ENCODE assay signal across 20 cellular contexts in genomic region chr11:110454609-110455008, GRCh38. TPM values are rescaled to one million over a fixed set of nuclear protein-coding genes. Genes with fewer than 3 reads are reported as not detected.
DNase-seq lines count a peak whose midpoint lies in the region; ATAC-seq and TF ChIP-seq lines count a peak whose summit lies in the region.
"Had no signal": no experiment of that assay in that cellular context is flagged by ENCODE, and none has a peak within 500 bp of the region (broad histone marks: within the 10 kb centered on the region; RNA-seq: fewer than 3 reads in every experiment).

No MANE protein-coding gene starts in this region.

- intact Hi-C loops in activated naive CD4-positive, alpha-beta T cell treated with anti-CD3 and anti-CD28 coated beads for 36 hours (cut with micrococcal nuclease) = loop anchor here (5.0 kb wide), 1 partner anchor 258 kb away; the partner anchor contains the start of gene ARHGAP20
- intact Hi-C loops in left lung (cut with DNase I) = no loop called here

- no peak for TF ChIP-seq CTCF in left lung (IDR thresholded peaks at IDR 0.05)

- peaks cover 0 to under 1% of the 10 kb centered on the region in 2 donors for H3K36me3 ChIP-seq in left lung

- H3K4me3 ChIP-seq in left lung = no peak overlapping the region

- H3K4me1 ChIP-seq in left lung = no peaks in the 10 kb centered on the region

- no peaks in the 10 kb centered on the region for H3K9me3 Mint-ChIP-seq in activated naive CD4-positive, alpha-beta T cell treated with anti-CD3 and anti-CD28 coated beads, Interleukin-2, amount 50 U/mL, for 72 hours
- no peaks in the 10 kb centered on the region for H3K9me3 Mint-ChIP-seq in activated naive CD4-positive, alpha-beta T cell treated with anti-CD3 and anti-CD28 coated beads for 36 hours
- H3K9me3 Mint-ChIP-seq: CD8-positive, alpha-beta T cell; effector memory CD8-positive, alpha-beta T cell; IgD-negative memory B cell had no signal

- H3K9me3 ChIP-seq in left lung = no peaks in the 10 kb centered on the region

- DNase-seq in activated naive CD4-positive, alpha-beta T cell treated with anti-CD3 and anti-CD28 coated beads, Interleukin-2, amount 50 U/mL, for 72 hours (ENCODE audit: low spot score in 2 of 2) = no peak
- no peak for DNase-seq in activated naive CD4-positive, alpha-beta T cell treated with anti-CD3 and anti-CD28 coated beads for 36 hours
- DNase-seq in stimulated activated naive CD8-positive, alpha-beta T cell treated with anti-CD3 and anti-CD28 coated beads, Interleukin-15, Interleukin-2, amounts not matched to agents 100 U/mL and 50 U/mL, for 24 hours = no peak
- DNase-seq in NCI-H345 treated with DMSO at 0.1 percent for 48 hours (lab: John Stamatoyannopoulos, UW; ENCODE audit: unreplicated experiment) (no peak), left lung (no peak), HuH-7 (ENCODE audit: low spot score) (no peak)
- DNase-seq: activated CD4-positive, alpha-beta T cell treated with anti-CD3 and anti-CD28 coated beads, Interleukin-2, amount 10 ng/mL, durations not matched to agents 7 days and 5 days; anterior cingulate cortex; CD8-positive, alpha-beta T cell; effector memory CD8-positive, alpha-beta T cell; hypothalamus; kidney glomerular epithelial cell; MV-4-11; PC-3; retina; stimulated activated CD4-positive, alpha-beta T cell treated with anti-CD3 and anti-CD28 coated beads, Interleukin-15, amount 100 ng/mL, for 24 hours had no signal

- ATAC-seq in activated naive CD4-positive, alpha-beta T cell treated with anti-CD3 and anti-CD28 coated beads, Interleukin-2, amount 50 U/mL, for 72 hours = peak; percentile 76 to 78
- peak; percentile 63 for ATAC-seq in GM21717 (IDR thresholded peaks at IDR 0.05; ENCODE audit: unreplicated experiment)
- ATAC-seq in HG03103 (IDR thresholded peaks at IDR 0.05; ENCODE audit: low read depth, unreplicated experiment) = peak; percentile 42
- peak; percentile 73 for ATAC-seq in stimulated activated naive CD8-positive, alpha-beta T cell treated with anti-CD3 and anti-CD28 coated beads, Interleukin-15, Interleukin-2, amounts not matched to agents 100 U/mL and 50 U/mL, for 24 hours
- ATAC-seq in left lung = no peak
- ATAC-seq: CD8-positive, alpha-beta T cell; effector memory CD8-positive, alpha-beta T cell; PC-3 had no signal

- peaks cover 0 to 14% of the 10 kb centered on the region in 2 donors for H3K36me3 Mint-ChIP-seq in activated naive CD4-positive, alpha-beta T cell treated with anti-CD3 and anti-CD28 coated beads, Interleukin-2, amount 50 U/mL, for 72 hours
- peaks cover 10% of the 10 kb centered on the region for H3K36me3 Mint-ChIP-seq in activated naive CD4-positive, alpha-beta T cell treated with anti-CD3 and anti-CD28 coated beads for 36 hours (ENCODE audit: low read depth)

- CTCF ChIA-PET in activated naive CD4-positive, alpha-beta T cell treated with anti-CD3 and anti-CD28 coated beads for 36 hours (lab: Charles Lee) = interaction anchor here (0.7 to 1.7 kb wide), 2 partner anchors 8 to 24 kb away, joined by 4 read pairs; no protein-coding TSS in a partner anchor

- H3K4me3 Mint-ChIP-seq in activated naive CD4-positive, alpha-beta T cell treated with anti-CD3 and anti-CD28 coated beads for 36 hours = no peak overlapping the region
- H3K4me3 Mint-ChIP-seq: activated CD4-positive, alpha-beta T cell treated with anti-CD3 and anti-CD28 coated beads, Interleukin-2, amount 10 ng/mL, durations not matched to agents 7 days and 5 days; CD8-positive, alpha-beta T cell; mesothelial cell of epicardium had no signal

- H3K27ac Mint-ChIP-seq in activated naive CD4-positive, alpha-beta T cell treated with anti-CD3 and anti-CD28 coated beads, Interleukin-2, amount 50 U/mL, for 72 hours = peak overlapping the region in 1 of 2 donors; percentile 79
- no peak overlapping the region for H3K27ac Mint-ChIP-seq in activated naive CD4-positive, alpha-beta T cell treated with anti-CD3 and anti-CD28 coated beads for 36 hours
- H3K27ac Mint-ChIP-seq: CD8-positive, alpha-beta T cell; mesothelial cell of epicardium had no signal

- peaks cover 31% of the 10 kb centered on the region for H3K4me1 Mint-ChIP-seq in activated naive CD4-positive, alpha-beta T cell treated with anti-CD3 and anti-CD28 coated beads for 36 hours (ENCODE audit: low read depth)
- H3K4me1 Mint-ChIP-seq: mesothelial cell of epicardium had no signal

- no peaks in the 10 kb centered on the region for H3K27me3 Mint-ChIP-seq in activated naive CD4-positive, alpha-beta T cell treated with anti-CD3 and anti-CD28 coated beads for 36 hours (ENCODE audit: low read depth)
- H3K27me3 Mint-ChIP-seq: activated CD4-positive, alpha-beta T cell treated with anti-CD3 and anti-CD28 coated beads, Interleukin-2, amount 10 ng/mL, durations not matched to agents 7 days and 5 days; effector memory CD8-positive, alpha-beta T cell; IgD-negative memory B cell had no signal

- no peaks in the 10 kb centered on the region for H3K27me3 ChIP-seq in left lung

- no peak overlapping the region for H3K27ac ChIP-seq in left lung

RNA-seq across cellular contexts. Expression of gene FDX1, which starts 24.9 kb away (rescaled TPM):
- total RNA-seq in activated naive CD4-positive, alpha-beta T cell treated with anti-CD3 and anti-CD28 coated beads, Interleukin-2, amount 50 U/mL, for 72 hours = 10 to 100 TPM; 13.0 to 15.2 TPM
- 10 to 100 TPM; 12.3 to 13.4 TPM for total RNA-seq in activated naive CD4-positive, alpha-beta T cell treated with anti-CD3 and anti-CD28 coated beads for 36 hours
- total RNA-seq in left lung = 10 to 100 TPM; 17.2 to 19.0 TPM
